In the genomic region with DNA sequence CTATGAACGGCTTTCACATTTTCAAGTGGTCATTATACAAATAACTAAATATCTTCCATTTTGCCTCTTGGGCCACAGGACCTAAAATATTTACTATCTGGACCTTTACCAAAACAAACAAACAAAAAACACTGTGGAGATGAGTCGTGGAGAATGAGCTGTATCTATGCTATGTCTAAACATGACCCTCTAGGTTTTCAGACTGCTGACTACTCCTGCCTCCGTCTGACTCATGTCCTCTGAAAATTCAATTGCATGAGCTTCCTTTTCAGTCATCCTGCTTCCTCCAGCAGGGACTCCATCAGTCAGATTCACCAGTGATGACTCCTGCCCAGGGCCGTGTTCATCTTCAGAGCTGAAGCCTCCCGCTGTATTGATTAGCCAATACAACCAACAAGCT, we compare ENCODE assay signal across 8 cellular contexts.
DNase-seq lines count a peak whose midpoint lies in the region; ATAC-seq, FAIRE-seq and TF ChIP-seq lines count a peak whose summit lies in the region.

No MANE protein-coding gene starts in this region.

- H3K9ac ChIP-seq in HepG2 (ENCODE audit: insufficient read depth, low read depth, low read length): no peak overlapping the region

- H3K4me1 ChIP-seq in HepG2 (ENCODE audit: insufficient read depth, low read length): no peaks in the 10 kb centered on the region

- in situ Hi-C loops in astrocyte of the cerebellum (cut with HindIII; ENCODE audit: low sequenced_read_pairs) (no loop called here), HepG2 (cut with HindIII; ENCODE audit: extremely low pct_ligation_motif_present, low pct_unique_long_range_greater_than_20kb) (no loop called here)

- no peaks in the 10 kb centered on the region for H4K20me1 ChIP-seq in HepG2 (ENCODE audit: insufficient read depth, low read length)

- H3K4me2 ChIP-seq in HepG2 (ENCODE audit: low read depth, low read length): no peak overlapping the region

- DNase-seq in COLO668 (lab: John Stamatoyannopoulos, UW; ENCODE audit: unreplicated experiment) (peak; percentile 23), LNCaP clone FGC (ENCODE audit: low read depth) (peak; percentile 74), astrocyte of the cerebellum (ENCODE audit: low read depth) (peak; percentile 53), HepG2 (ENCODE audit: low spot score) (peak; percentile 36), NCI-H524 (lab: John Stamatoyannopoulos, UW) (no peak)

- no peak overlapping the region for H3K27ac ChIP-seq in HepG2 (ENCODE audit: extremely low read length, insufficient read depth, low read length)

- intact Hi-C loops in HepG2 (cut with micrococcal nuclease; ENCODE audit: unreplicated experiment): no loop called here

- H3K9me3 ChIP-seq in HepG2 (ENCODE audit: low read length): no peaks in the 10 kb centered on the region

- 2% methylated on average over 5 of the region's 5 CpGs for WGBS in HepG2 (ENCODE audit: low lambda C conversion rate)

- no peak for TF ChIP-seq POLR2A in HepG2 (IDR thresholded peaks at IDR 0.05; ENCODE audit: insufficient read depth in 1 of 2, low read depth in 2 of 2, low read length in 2 of 2)

- POLR2A ChIA-PET in HepG2 (lab: Yijun Ruan, JAX): no interaction called here

- no peak for TF ChIP-seq CTCF in LNCaP clone FGC (IDR thresholded peaks at IDR 0.05; ENCODE audit: control insufficient read depth, extremely low read depth, insufficient read depth)
- no peak for TF ChIP-seq CTCF in astrocyte of the cerebellum (IDR thresholded peaks at IDR 0.05; ENCODE audit: low read depth, low read length, missing control alignments)
- no peak for TF ChIP-seq CTCF in HepG2 (CRISPR knock-in tag; IDR thresholded peaks at IDR 0.05)

- no peak for FAIRE-seq in HepG2 (lab: Jason Lieb, UNC)

- no peak overlapping the region for H2AFZ ChIP-seq in HepG2 (ENCODE audit: low read length)

- BruUV-seq in HepG2 (replicated peaks; lab: Mats Ljungman, UMichigan): no TSS peak

- no peaks in the 10 kb centered on the region for H3K36me3 ChIP-seq in HepG2 (replicated peaks in 1 of 2; ENCODE audit: control insufficient read depth in 1 of 2, insufficient read depth in 2 of 2, low read length in 2 of 2)

- ATAC-seq in HepG2 (peak; percentile 72), GM21423 (IDR thresholded peaks at IDR 0.05; ENCODE audit: unreplicated experiment) (no peak), GM18867 (IDR thresholded peaks at IDR 0.05; ENCODE audit: unreplicated experiment) (no peak), HG03139 (IDR thresholded peaks at IDR 0.05; ENCODE audit: unreplicated experiment) (no peak)

- no peaks in the 10 kb centered on the region for H3K27me3 ChIP-seq in HepG2 (ENCODE audit: control insufficient read depth in 1 of 2, insufficient read depth in 2 of 2, low read length in 2 of 2)

- CTCF ChIA-PET in HepG2 (lab: Yijun Ruan, JAX; ENCODE audit: low intra/inter-chr PET ratio, low total read pairs): no interaction called here

- TF ChIP-seq EP300 in HepG2 (IDR thresholded peaks at IDR 0.05; ENCODE audit: low read depth in 2 of 2, low read length in 2 of 2): no peak
- TF ChIP-seq EP300 in HepG2 (CRISPR knock-in tag; IDR thresholded peaks at IDR 0.05; ENCODE audit: borderline replicate concordance): no peak

- no peak for TF ChIP-seq RAD21 in HepG2 (CRISPR knock-in tag; IDR thresholded peaks at IDR 0.05)

- no peaks in the 10 kb centered on the region for H3K79me2 ChIP-seq in HepG2 (ENCODE audit: insufficient read depth, low read length)

- no peak overlapping the region for H3K4me3 ChIP-seq in LNCaP clone FGC (ENCODE audit: low read depth, low read length)
- H3K4me3 ChIP-seq in astrocyte of the cerebellum (ENCODE audit: low read depth, low read length): no peak overlapping the region
- no peak overlapping the region for H3K4me3 ChIP-seq in HepG2 (replicated peaks in 1 of 3; ENCODE audit: insufficient read depth in 1 of 3, low read depth in 2 of 3, low read length in 3 of 3)

TF ChIP-seq in HepG2, 621 proteins besides CTCF, POLR2A, EP300 and RAD21:
- no peak for TF ChIP-seq ZNF7 (CRISPR knock-in tag; IDR thresholded peaks at IDR 0.05)
- TF ChIP-seq FOSL2 (CRISPR knock-in tag; IDR thresholded peaks at IDR 0.05): peak; percentile 73

Comparison
In these comparisons a context has a peak if more than half of its experiments do, and no peak if none do; other contexts are left out.
1. DNase-seq: peak in COLO668 (single experiment), LNCaP clone FGC (single experiment), astrocyte of the cerebellum (single experiment) and HepG2 (single experiment); none in NCI-H524 (0 of 2).